In the genomic region with DNA sequence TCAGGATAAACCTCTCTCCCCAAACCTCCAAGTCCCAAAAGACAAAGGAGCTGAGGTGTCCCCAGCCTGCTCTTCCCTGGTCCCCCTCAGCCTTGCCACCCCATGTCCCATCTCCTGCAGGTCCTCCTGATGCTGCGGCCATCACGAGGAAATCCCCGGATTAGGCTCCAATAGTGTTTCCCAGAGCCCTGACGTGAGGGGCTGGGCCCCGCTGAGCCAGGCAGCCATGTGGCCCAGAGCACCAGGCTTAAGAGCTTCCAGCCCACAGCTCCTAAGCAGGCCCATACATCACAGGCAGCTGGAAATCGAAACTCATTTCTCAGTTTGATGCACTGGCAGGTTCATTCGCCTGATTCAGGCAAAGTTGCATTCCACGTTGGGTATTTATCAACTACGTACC, we compare ENCODE assay signal across 21 cellular contexts.
"Had no signal": no experiment of that assay in that cellular context is flagged by ENCODE, and none has a peak within 500 bp of the region (broad histone marks: within the 10 kb centered on the region; RNA-seq: fewer than 3 reads in every experiment).

No MANE protein-coding gene starts in this region.

- H3K9me3 Mint-ChIP-seq: memory B cell; natural killer cell; neural crest cell; stimulated activated naive CD8-positive, alpha-beta T cell treated with anti-CD3 and anti-CD28 coated beads, Interleukin-15, amount 100 ng/mL, for 72 hours had no signal

- H3K36me3 Mint-ChIP-seq: memory B cell, natural killer cell had no signal

- H3K4me3 ChIP-seq: lung, prostate gland, right atrium auricular region, smooth muscle cell, suprapubic skin, transverse colon, upper lobe of right lung, uterus had no signal

- H3K4me2 ChIP-seq: smooth muscle cell had no signal

- H3K36me3 ChIP-seq: prostate gland, right atrium auricular region, suprapubic skin, transverse colon, upper lobe of right lung, uterus had no signal

- H3K4me1 Mint-ChIP-seq: memory B cell; natural killer cell; neural crest cell; stimulated activated naive CD8-positive, alpha-beta T cell treated with anti-CD3 and anti-CD28 coated beads, Interleukin-15, amount 100 ng/mL, for 72 hours had no signal

- H3K27me3 ChIP-seq: right atrium auricular region, suprapubic skin, transverse colon, upper lobe of right lung, uterus had no signal

- H3K4me3 Mint-ChIP-seq: memory B cell; natural killer cell; neural crest cell; stimulated activated naive CD8-positive, alpha-beta T cell treated with anti-CD3 and anti-CD28 coated beads, Interleukin-15, amount 100 ng/mL, for 72 hours had no signal

- H3K27ac Mint-ChIP-seq: memory B cell; natural killer cell; stimulated activated naive CD8-positive, alpha-beta T cell treated with anti-CD3 and anti-CD28 coated beads, Interleukin-15, amount 100 ng/mL, for 72 hours had no signal

- H3K4me1 ChIP-seq: prostate gland, right atrium auricular region, suprapubic skin, transverse colon, upper lobe of right lung, uterus had no signal

- H3K9me3 ChIP-seq: prostate gland, right atrium auricular region, suprapubic skin, transverse colon, upper lobe of right lung, uterus had no signal

- DNase-seq: cortex of kidney; effector CD4-positive, alpha-beta T cell; head of caudate nucleus; natural killer cell; nucleus accumbens; stimulated activated CD4-positive, alpha-beta T cell treated with anti-CD3 and anti-CD28 coated beads, Interleukin-12 subunit alpha, Interleukin-12 subunit beta, amount 100 ng/mL, for 4 hours; stimulated activated CD4-positive, alpha-beta T cell treated with anti-CD3 and anti-CD28 coated beads, Interleukin-1b, Interleukin-23, amount 100 ng/mL, for 48 hours; stimulated activated CD4-positive, alpha-beta T cell treated with anti-CD3 and anti-CD28 coated beads, Interleukin-4, amount 100 ng/mL, for 1 hour; stimulated activated CD8-positive, alpha-beta memory T cell treated with anti-CD3 and anti-CD28 coated beads, Interleukin-4, amount 100 ng/mL, for 48 hours; stimulated activated naive CD4-positive, alpha-beta T cell; stimulated activated naive CD8-positive, alpha-beta T cell treated with anti-CD3 and anti-CD28 coated beads, Interleukin-15, amount 100 ng/mL, for 72 hours; transverse colon; upper lobe of right lung; uterus had no signal

- H3K27ac ChIP-seq: prostate gland, right atrium auricular region, suprapubic skin, transverse colon, upper lobe of right lung, uterus had no signal
